Comparison of ENCODE assay signal across 19 cellular contexts in genomic region chr15:60223161-60223560, GRCh38.
A peak's percentile ranks its signal among the peaks of the same experiment; 100 is the strongest.
DNase-seq lines count a peak whose midpoint lies in the region; ATAC-seq and TF ChIP-seq lines count a peak whose summit lies in the region.
"Had no signal": no experiment of that assay in that cellular context is flagged by ENCODE, and none has a peak within 500 bp of the region (broad histone marks: within the 10 kb centered on the region; RNA-seq: fewer than 3 reads in every experiment).

No MANE protein-coding gene starts in this region.

- ATAC-seq in GM21825 (IDR thresholded peaks at IDR 0.05; ENCODE audit: unreplicated experiment): no peak
- ATAC-seq: CD8-positive, alpha-beta T cell; right cardiac atrium; Right ventricle myocardium inferior; stimulated activated naive CD8-positive, alpha-beta T cell treated with anti-CD3 and anti-CD28 coated beads, Interleukin-15, Interleukin-2, amounts not matched to agents 100 U/mL and 50 U/mL, for 24 hours; T-helper 17 cell had no signal

- H3K36me3 Mint-ChIP-seq in type B pancreatic cell (no peaks in the 10 kb centered on the region), HFFc6 (ENCODE audit: low read depth) (no peaks in the 10 kb centered on the region)
- H3K36me3 Mint-ChIP-seq: CD8-positive, alpha-beta T cell; mesothelial cell of epicardium had no signal

- peaks cover 5% of the 10 kb centered on the region for H3K4me1 Mint-ChIP-seq in type B pancreatic cell (ENCODE audit: unreplicated experiment)
- H3K4me1 Mint-ChIP-seq in HFFc6 (ENCODE audit: low read depth): no peaks in the 10 kb centered on the region
- H3K4me1 Mint-ChIP-seq: T-helper 17 cell had no signal

- peak; percentile 21 for DNase-seq in NCI-H510A treated with DMSO at 0.1 percent for 48 hours (lab: John Stamatoyannopoulos, UW)
- no peak for DNase-seq in NCI-H510A (lab: John Stamatoyannopoulos, UW)
- DNase-seq in NCI-H446 treated with DMSO at 0.1 percent for 48 hours (lab: John Stamatoyannopoulos, UW): peak; percentile 89
- DNase-seq in fibroblast of gingiva (ENCODE audit: low read depth): peak; percentile 31
- no peak for DNase-seq in type B pancreatic cell (ENCODE audit: extremely low spot score, unreplicated experiment)
- no peak for DNase-seq in epidermal melanocyte (ENCODE audit: insufficient read length, low spot score)
- no peak for DNase-seq in HFFc6
- DNase-seq: activated CD4-positive, CD25-positive, alpha-beta regulatory T cell; activated CD8-positive, alpha-beta memory T cell treated with anti-CD3 and anti-CD28 coated beads for 24 hours; CD8-positive, alpha-beta T cell; dorsolateral prefrontal cortex; Kasumi-1; right cardiac atrium; stimulated activated naive CD8-positive, alpha-beta T cell treated with anti-CD3 and anti-CD28 coated beads, Interleukin-15, Interleukin-2, amounts not matched to agents 100 U/mL and 50 U/mL, for 24 hours; T-helper 17 cell; upper lobe of left lung had no signal

- TF ChIP-seq CTCF in type B pancreatic cell (conservative IDR thresholded peaks at IDR 0.05) (no peak), HFFc6 (IDR thresholded peaks at IDR 0.05) (no peak)

- H3K4me3 Mint-ChIP-seq in type B pancreatic cell (no peak overlapping the region), HFFc6 (no peak overlapping the region)
- H3K4me3 Mint-ChIP-seq: CD8-positive, alpha-beta T cell; mesothelial cell of epicardium; T-helper 17 cell had no signal

- H3K9me3 Mint-ChIP-seq in type B pancreatic cell (no peaks in the 10 kb centered on the region), HFFc6 (no peaks in the 10 kb centered on the region)
- H3K9me3 Mint-ChIP-seq: CD8-positive, alpha-beta T cell; mesothelial cell of epicardium had no signal

- H3K27ac Mint-ChIP-seq in type B pancreatic cell (peak overlapping the region; percentile 2), HFFc6 (no peak overlapping the region)
- H3K27ac Mint-ChIP-seq: CD8-positive, alpha-beta T cell; mesothelial cell of epicardium; T-helper 17 cell had no signal

- peaks cover 70% of the 10 kb centered on the region for H3K27me3 Mint-ChIP-seq in type B pancreatic cell
- peaks cover 12% of the 10 kb centered on the region for H3K27me3 Mint-ChIP-seq in HFFc6 (ENCODE audit: insufficient read depth)

Comparison
In these comparisons a context has a peak if more than half of its experiments do, and no peak if none do; other contexts are left out.
1. DNase-seq: peak in NCI-H510A treated with DMSO at 0.1 percent for 48 hours (single experiment), NCI-H446 treated with DMSO at 0.1 percent for 48 hours (single experiment) and fibroblast of gingiva (single experiment); none in NCI-H510A (single experiment), type B pancreatic cell (single experiment), epidermal melanocyte (single experiment) and HFFc6 (single experiment).